ENCODE assay signal across 20 cellular contexts in the genomic region with DNA sequence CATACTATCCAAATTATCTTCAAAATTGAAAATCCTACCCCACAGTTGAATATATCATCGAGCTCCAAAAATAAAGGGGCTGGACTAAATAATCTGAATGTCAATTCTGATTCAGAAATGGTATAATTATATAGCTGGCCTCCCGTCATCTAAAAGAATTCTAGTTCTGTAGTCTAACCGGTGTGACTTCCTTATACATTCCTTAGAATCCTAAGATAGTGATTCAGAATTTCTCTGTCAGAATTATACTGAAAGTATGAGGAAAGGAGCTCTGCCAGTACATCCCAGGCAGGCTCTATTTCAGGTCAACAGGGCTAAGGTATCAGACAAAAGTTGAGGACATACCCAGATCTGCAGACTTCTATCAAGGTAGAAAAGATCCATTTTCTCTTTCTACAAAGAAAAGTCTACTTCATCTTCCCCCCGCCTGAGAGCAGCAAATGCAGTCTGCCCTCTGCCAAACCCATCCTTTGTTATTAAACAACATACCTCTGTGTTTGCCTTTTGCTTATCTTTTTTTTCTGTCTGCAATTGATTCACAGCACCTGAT.
DNase-seq lines count a peak whose midpoint lies in the region; ATAC-seq, FAIRE-seq and TF ChIP-seq lines count a peak whose summit lies in the region.
"Had no signal": no experiment of that assay in that cellular context is flagged by ENCODE, and none has a peak within 500 bp of the region (broad histone marks: within the 10 kb centered on the region; RNA-seq: fewer than 3 reads in every experiment).

No MANE protein-coding gene starts in this region.

- CTCF ChIA-PET in IMR-90 (lab: Yijun Ruan, JAX): no interaction called here

- TF ChIP-seq CTCF in IMR-90 (conservative IDR thresholded peaks at IDR 0.05; ENCODE audit: low read depth, low read length) (no peak), keratinocyte (optimal IDR thresholded peaks at IDR 0.05 in 1 of 3, IDR thresholded peaks at IDR 0.05 in 1 of 3, conservative IDR thresholded peaks at IDR 0.05 in 1 of 3; ENCODE audit: extremely low read depth in 1 of 3, insufficient read depth in 2 of 3, low read length in 3 of 3) (no peak), body of pancreas (IDR thresholded peaks at IDR 0.05) (no peak)

- H3K4me3 ChIP-seq in IMR-90 (ENCODE audit: insufficient read depth, low read depth, low read length) (no peak overlapping the region), keratinocyte (ENCODE audit: control insufficient read depth in 2 of 3, extremely low read depth in 1 of 3, insufficient read depth in 2 of 3, low read depth in 1 of 3, low read length in 3 of 3) (peak overlapping the region in 1 of 3 experiments; percentile 10), body of pancreas (no peak overlapping the region)
- H3K4me3 ChIP-seq: colonic mucosa, gastroesophageal sphincter, ovary, right lobe of liver had no signal

- in situ Hi-C loops in IMR-90 (cut with MboI; ENCODE audit: low sequenced_read_pairs): no loop called here

- no peak overlapping the region for H3K27ac ChIP-seq in IMR-90 (ENCODE audit: insufficient read depth, low read length)
- H3K27ac ChIP-seq in keratinocyte (ENCODE audit: control insufficient read depth, insufficient read depth, low read length): no peak overlapping the region
- no peak overlapping the region for H3K27ac ChIP-seq in substantia nigra (ENCODE audit: low read depth, low read length, poor library complexity, severe bottlenecking)
- no peak overlapping the region for H3K27ac ChIP-seq in body of pancreas
- H3K27ac ChIP-seq: colonic mucosa, gastroesophageal sphincter, ovary, right lobe of liver had no signal

- H4K91ac ChIP-seq in IMR-90 (ENCODE audit: insufficient read depth, low read depth, low read length): peak overlapping the region; percentile 5; the same call in 1 of the 2 replicates

- TF ChIP-seq RAD21 in IMR-90 (IDR thresholded peaks at IDR 0.05; ENCODE audit: low read length): no peak

- peak overlapping the region; percentile 52 for H2BK5ac ChIP-seq in IMR-90 (ENCODE audit: low read depth, low read length, poor library complexity, severe bottlenecking)

- WGBS in IMR-90 (ENCODE audit: extremely low coverage in 2 of 2, insufficient read length in 1 of 2), 2 experiments: no CpG with 5 or more reads among the region's 4 CpGs
- 52 to 60% methylated on average over 4 of the region's 4 CpGs for WGBS in body of pancreas, 2 donors

- ATAC-seq in IMR-90 (ENCODE audit: low read depth): peak; percentile 71
- no peak for ATAC-seq in HG02852 (IDR thresholded peaks at IDR 0.05; ENCODE audit: unreplicated experiment)
- ATAC-seq in body of pancreas: no peak
- ATAC-seq: gastroesophageal sphincter, HCT116, Panc1, right lobe of liver had no signal

- H3K9me1 ChIP-seq in IMR-90 (ENCODE audit: insufficient read depth, low read length) (no peaks in the 10 kb centered on the region), keratinocyte (ENCODE audit: control insufficient read depth, extremely low read depth, insufficient read depth, low read length) (no peaks in the 10 kb centered on the region)

- peak overlapping the region; percentile 21 for H3K4ac ChIP-seq in IMR-90 (ENCODE audit: low read depth, low read length)

- H2BK20ac ChIP-seq in IMR-90 (ENCODE audit: low read depth, low read length): peak overlapping the region; percentile 45; the same call in 1 of the 2 replicates

- DNase-seq in AG08396 (ENCODE audit: low spot score): peak; percentile 20
- peak; percentile 8 for DNase-seq in IMR-90
- DNase-seq in astrocyte of the hippocampus (ENCODE audit: low read depth, low spot score): peak; percentile 14
- DNase-seq in keratinocyte (ENCODE audit: low read depth, low spot score): peak; percentile 2
- DNase-seq in substantia nigra (lab: John Stamatoyannopoulos, UW): no peak
- no peak for DNase-seq in body of pancreas
- no peak for DNase-seq in COLO829 (ENCODE audit: low spot score)
- DNase-seq: activated CD4-positive, alpha-beta T cell treated with anti-CD3 and anti-CD28 coated beads for 4 hours; activated effector memory CD4-positive, alpha-beta T cell treated with anti-CD3 and anti-CD28 coated beads, Interleukin-2, amount 50 U/mL, for 16 hours; amniotic stem cell; colonic mucosa; Kasumi-1; NCI-H774; ovary; right lobe of liver; stimulated activated CD4-positive, alpha-beta T cell treated with anti-CD3 and anti-CD28 coated beads, Interleukin-1b, Interleukin-23, amount 100 ng/mL, for 48 hours had no signal

- H3K4me2 ChIP-seq in IMR-90 (ENCODE audit: low read depth, low read length) (peak overlapping the region; percentile 92), keratinocyte (ENCODE audit: control insufficient read depth, extremely low read depth, insufficient read depth, low read depth, low read length) (peak overlapping the region; percentile 39)

- no peaks in the 10 kb centered on the region for H3K79me2 ChIP-seq in keratinocyte (ENCODE audit: control insufficient read depth, insufficient read depth, low read length)

- H3K36me3 ChIP-seq in IMR-90 (ENCODE audit: control insufficient read depth, insufficient read depth, low read length) (no peaks in the 10 kb centered on the region), keratinocyte (ENCODE audit: control insufficient read depth in 2 of 2, extremely low read depth in 1 of 2, insufficient read depth in 2 of 2, low read length in 2 of 2) (no peaks in the 10 kb centered on the region), body of pancreas (replicated peaks in 1 of 2; ENCODE audit: insufficient read depth in 1 of 2, low read depth in 2 of 2) (no peaks in the 10 kb centered on the region)
- H3K36me3 ChIP-seq: colonic mucosa, gastroesophageal sphincter, ovary, right lobe of liver had no signal

- peak overlapping the region; percentile 11 for H2AFZ ChIP-seq in IMR-90 (replicated peaks; ENCODE audit: low read length, poor library complexity)
- peak overlapping the region; percentile 36 for H2AFZ ChIP-seq in keratinocyte (ENCODE audit: control insufficient read depth, low read length)

- BruUV-seq in IMR-90 (replicated peaks; lab: Mats Ljungman, UMichigan): no TSS peak

- H4K8ac ChIP-seq in IMR-90 (ENCODE audit: low read depth in 2 of 2, low read length in 2 of 2): peak overlapping the region in 1 of 2 experiments; percentile 60; a peak in 2 of 4 replicates

- peak overlapping the region; percentile 71 for H2BK120ac ChIP-seq in IMR-90 (ENCODE audit: low read depth, low read length)

- H3K9me3 ChIP-seq in IMR-90 (ENCODE audit: control insufficient read depth, insufficient read depth, low read length): peaks cover 6% of the 10 kb centered on the region; the same call in 1 of the 2 replicates
- peaks cover 3% of the 10 kb centered on the region for H3K9me3 ChIP-seq in keratinocyte (ENCODE audit: control insufficient read depth, low read depth, low read length)
- H3K9me3 ChIP-seq in body of pancreas: no peaks in the 10 kb centered on the region
- H3K9me3 ChIP-seq: colonic mucosa, gastroesophageal sphincter, right lobe of liver had no signal

- no peak overlapping the region for H3K9ac ChIP-seq in IMR-90 (ENCODE audit: low read depth, low read length)
- H3K9ac ChIP-seq in keratinocyte (ENCODE audit: control insufficient read depth, extremely low read depth, insufficient read depth, low read length): no peak overlapping the region

- peak overlapping the region; percentile 6; the same call in 1 of the 2 replicates for H3K23ac ChIP-seq in IMR-90 (ENCODE audit: low read depth, low read length)

- peak overlapping the region; percentile 18; the same call in 1 of the 3 replicates for H2BK15ac ChIP-seq in IMR-90 (ENCODE audit: low read depth, low read length)

- H4K20me1 ChIP-seq in IMR-90 (ENCODE audit: insufficient read depth, low read length) (no peaks in the 10 kb centered on the region), keratinocyte (ENCODE audit: control insufficient read depth, extremely low read depth, insufficient read depth, low read length) (no peaks in the 10 kb centered on the region)

- FAIRE-seq in keratinocyte (lab: Jason Lieb, UNC): peak; percentile 39

- H3K4me1 ChIP-seq in IMR-90 (ENCODE audit: control insufficient read depth, insufficient read depth, low read length) (peaks cover 4% of the 10 kb centered on the region; the same call in 1 of the 2 replicates), keratinocyte (ENCODE audit: control insufficient read depth, extremely low read depth, insufficient read depth, low read length) (peaks cover 5% of the 10 kb centered on the region), body of pancreas (no peaks in the 10 kb centered on the region)
- H3K4me1 ChIP-seq: colonic mucosa, gastroesophageal sphincter, right lobe of liver had no signal

- no peaks in the 10 kb centered on the region for H3K27me3 ChIP-seq in IMR-90 (ENCODE audit: control insufficient read depth, insufficient read depth, low read length)
- no peaks in the 10 kb centered on the region for H3K27me3 ChIP-seq in keratinocyte (ENCODE audit: control insufficient read depth, extremely low read depth, insufficient read depth, low read length)
- H3K27me3 ChIP-seq in body of pancreas: no peaks in the 10 kb centered on the region
- H3K27me3 ChIP-seq: colonic mucosa, gastroesophageal sphincter, right lobe of liver had no signal

- intact Hi-C loops in IMR-90 (cut with micrococcal nuclease): no loop called here
- intact Hi-C loops in body of pancreas (cut with DNase I): no loop called here

- H2AK5ac ChIP-seq in IMR-90 (ENCODE audit: low read depth, low read length): no peak overlapping the region; the same call in 1 of the 2 replicates

- H3K56ac ChIP-seq in IMR-90 (ENCODE audit: extremely low read depth, insufficient read depth, low read length): no peak overlapping the region

- H3K18ac ChIP-seq in IMR-90 (ENCODE audit: low read depth, low read length): peak overlapping the region; percentile 61; the same call in 1 of the 2 replicates

- dilution Hi-C loops in IMR-90 (cut with HindIII; ENCODE audit: low sequenced_read_pairs, unreplicated experiment) (no loop called here), keratinocyte (cut with MboI; ENCODE audit: extremely low pct_ligation_motif_present, low sequenced_read_pairs) (no loop called here)

- no peak for TF ChIP-seq POLR2A in IMR-90 (IDR thresholded peaks at IDR 0.05; ENCODE audit: low read depth, low read length)
- TF ChIP-seq POLR2A in body of pancreas (IDR thresholded peaks at IDR 0.05): no peak

- peak overlapping the region; percentile 90; the same call in 1 of the 2 replicates for H4K5ac ChIP-seq in IMR-90 (ENCODE audit: low read depth, low read length)

- POLR2A ChIA-PET in IMR-90 (lab: Charles Lee; ENCODE audit: unreplicated experiment): no interaction called here

- H3K14ac ChIP-seq in IMR-90 (replicated peaks; ENCODE audit: low read depth, low read length): peak overlapping the region; percentile 81

- no peaks in the 10 kb centered on the region for H3K79me1 ChIP-seq in IMR-90 (ENCODE audit: low read depth in 1 of 2, low read length in 2 of 2)

- no peak overlapping the region for H2AK9ac ChIP-seq in IMR-90 (replicated peaks; ENCODE audit: low read depth, low read length, poor library complexity)

TF ChIP-seq in IMR-90, 13 proteins besides CTCF, POLR2A, EP300 and RAD21 (continues in another document):
- no peak for TF ChIP-seq BHLHE40 (IDR thresholded peaks at IDR 0.05; ENCODE audit: low read depth, low read length)

Comparison
In these comparisons a context has a peak if more than half of its experiments do, and no peak if none do; other contexts are left out.
1. DNase-seq: peak in AG08396 (single experiment), IMR-90 (single experiment), astrocyte of the hippocampus (single experiment) and keratinocyte (single experiment); none in substantia nigra (0 of 49), body of pancreas (0 of 4) and COLO829 (single experiment).